Comparison of ENCODE assay signal across 19 cellular contexts in the genomic region with DNA sequence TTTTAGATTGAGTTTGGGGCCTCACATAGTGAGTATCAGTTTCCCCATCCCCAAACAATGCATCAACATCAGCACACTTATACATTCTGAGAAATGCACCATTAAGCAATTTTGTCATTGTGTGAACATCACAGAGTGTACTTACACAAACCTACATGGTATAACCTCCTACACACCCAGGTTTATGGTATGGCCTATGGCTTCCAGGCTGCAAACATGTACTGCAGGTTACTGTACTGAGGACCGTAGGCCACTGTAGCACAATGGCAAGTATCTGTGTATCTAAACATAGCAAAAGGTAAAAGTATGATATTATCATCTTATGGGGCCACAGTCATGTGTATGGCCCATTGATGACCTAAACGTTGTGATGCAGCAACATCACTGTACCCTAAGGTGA.
"Had no signal": no experiment of that assay in that cellular context is flagged by ENCODE, and none has a peak within 500 bp of the region (broad histone marks: within the 10 kb centered on the region; RNA-seq: fewer than 3 reads in every experiment).

No MANE protein-coding gene starts in this region.

- H3K9me3 ChIP-seq: psoas muscle, right lobe of liver, thoracic aorta, upper lobe of right lung had no signal

- ATAC-seq: activated CD8-positive, alpha-beta memory T cell treated with anti-CD3 and anti-CD28 coated beads, Interleukin-2, amount 10 ng/mL, durations not matched to agents 7 days and 5 days; psoas muscle; right lobe of liver; SK-N-SH treated with all-trans-retinoic acid at 6 μM for 48 hours; upper lobe of right lung had no signal

- DNase-seq: activated CD4-positive, alpha-beta memory T cell treated with anti-CD3 and anti-CD28 coated beads for 36 hours; activated CD4-positive, alpha-beta T cell treated with anti-CD3 and anti-CD28 coated beads for 1 hour; activated CD8-positive, alpha-beta memory T cell treated with anti-CD3 and anti-CD28 coated beads, Interleukin-2, amount 10 ng/mL, durations not matched to agents 7 days and 5 days; activated gamma-delta T cell treated with Interleukin-2 at 50 U/mL for 16 hours; activated naive CD8-positive, alpha-beta T cell treated with anti-CD3 and anti-CD28 coated beads, Interleukin-2, amount 10 ng/mL, durations not matched to agents 7 days and 5 days; activated T-cell treated with anti-CD3 and anti-CD28 coated beads, Interleukin-2, amount 50 U/mL, for 48 hours; anterior cingulate cortex; brain microvascular endothelial cell; erythroblast; midbrain; nucleus accumbens; psoas muscle; right lobe of liver; T-helper 1 cell; upper lobe of right lung had no signal

- H3K27ac ChIP-seq: brain microvascular endothelial cell, psoas muscle, right lobe of liver, thoracic aorta, upper lobe of right lung had no signal

- H3K4me3 Mint-ChIP-seq: activated CD4-positive, alpha-beta memory T cell treated with anti-CD3 and anti-CD28 coated beads for 36 hours; activated CD8-positive, alpha-beta memory T cell treated with anti-CD3 and anti-CD28 coated beads, Interleukin-2, amount 10 ng/mL, durations not matched to agents 7 days and 5 days; activated naive CD8-positive, alpha-beta T cell treated with anti-CD3 and anti-CD28 coated beads, Interleukin-2, amount 10 ng/mL, durations not matched to agents 7 days and 5 days had no signal

- H3K27ac Mint-ChIP-seq: activated CD8-positive, alpha-beta memory T cell treated with anti-CD3 and anti-CD28 coated beads, Interleukin-2, amount 10 ng/mL, durations not matched to agents 7 days and 5 days; activated naive CD8-positive, alpha-beta T cell treated with anti-CD3 and anti-CD28 coated beads, Interleukin-2, amount 10 ng/mL, durations not matched to agents 7 days and 5 days had no signal

- H3K4me3 ChIP-seq: lung, psoas muscle, right lobe of liver, smooth muscle cell, thoracic aorta, upper lobe of right lung had no signal

- H3K27me3 Mint-ChIP-seq: activated CD4-positive, alpha-beta memory T cell treated with anti-CD3 and anti-CD28 coated beads for 36 hours; activated CD8-positive, alpha-beta memory T cell treated with anti-CD3 and anti-CD28 coated beads, Interleukin-2, amount 10 ng/mL, durations not matched to agents 7 days and 5 days; activated naive CD8-positive, alpha-beta T cell treated with anti-CD3 and anti-CD28 coated beads, Interleukin-2, amount 10 ng/mL, durations not matched to agents 7 days and 5 days had no signal

- H3K36me3 ChIP-seq: brain microvascular endothelial cell, right lobe of liver, thoracic aorta, upper lobe of right lung had no signal

- H3K27me3 ChIP-seq: brain microvascular endothelial cell, right lobe of liver, upper lobe of right lung had no signal

- H3K9me3 Mint-ChIP-seq: activated CD4-positive, alpha-beta memory T cell treated with anti-CD3 and anti-CD28 coated beads for 36 hours; activated naive CD8-positive, alpha-beta T cell treated with anti-CD3 and anti-CD28 coated beads, Interleukin-2, amount 10 ng/mL, durations not matched to agents 7 days and 5 days had no signal
